3 cellular contexts compared by ENCODE assay signal in the genomic region with DNA sequence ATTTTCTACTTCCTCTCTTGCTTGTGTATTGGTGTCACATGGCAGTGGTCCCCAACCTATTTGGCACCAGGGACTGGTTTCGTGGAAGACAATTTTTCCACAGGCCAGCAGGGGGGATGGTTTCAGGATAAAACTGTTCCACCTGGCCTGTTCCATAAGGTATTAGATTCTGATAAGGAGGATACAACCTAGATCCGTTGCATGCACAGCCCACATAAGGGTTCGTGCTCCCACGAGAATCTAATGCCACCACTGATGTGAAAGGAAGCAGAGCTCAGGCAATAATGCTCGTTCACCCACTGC.
TF ChIP-seq lines count a peak whose summit lies in the region.

No MANE protein-coding gene starts in this region.

TF ChIP-seq in SK-N-SH treated with all-trans-retinoic acid at 6 μM for 48 hours, 23 proteins besides CTCF, POLR2A, EP300 and RAD21 (continues in another document):
- TF ChIP-seq SNAI2 (CRISPR knock-in tag; IDR thresholded peaks at IDR 0.05): no peak
- no peak for TF ChIP-seq ZFP3 (CRISPR knock-in tag; IDR thresholded peaks at IDR 0.05)
- TF ChIP-seq TOX (CRISPR knock-in tag; IDR thresholded peaks at IDR 0.05; ENCODE audit: borderline replicate concordance): no peak
- TF ChIP-seq ISL1 (CRISPR knock-in tag; IDR thresholded peaks at IDR 0.05): no peak
- TF ChIP-seq ZNF565 (CRISPR knock-in tag; conservative IDR thresholded peaks at IDR 0.05; ENCODE audit: low read depth): no peak
- TF ChIP-seq ZNF8 (CRISPR knock-in tag; IDR thresholded peaks at IDR 0.05): no peak
- TF ChIP-seq ESRRG (CRISPR knock-in tag; IDR thresholded peaks at IDR 0.05): no peak
- TF ChIP-seq ZFP30 (CRISPR knock-in tag; IDR thresholded peaks at IDR 0.05): no peak
- no peak for TF ChIP-seq ZNF70 (CRISPR knock-in tag; IDR thresholded peaks at IDR 0.05)
- no peak for TF ChIP-seq PATZ1 (CRISPR knock-in tag; IDR thresholded peaks at IDR 0.05; ENCODE audit: borderline replicate concordance)
- TF ChIP-seq TSHZ2 (CRISPR knock-in tag; IDR thresholded peaks at IDR 0.05): no peak
- no peak for TF ChIP-seq GLIS3 (CRISPR knock-in tag; IDR thresholded peaks at IDR 0.05)
- no peak for TF ChIP-seq OSR1 (CRISPR knock-in tag; IDR thresholded peaks at IDR 0.05)
- TF ChIP-seq ZC3H10 (CRISPR knock-in tag; IDR thresholded peaks at IDR 0.05): no peak

TF ChIP-seq in SK-N-SH, 30 proteins besides CTCF, POLR2A, EP300 and RAD21:
- TF ChIP-seq YY1 (IDR thresholded peaks at IDR 0.05; ENCODE audit: low read depth): no peak
- TF ChIP-seq, protein P1, sequence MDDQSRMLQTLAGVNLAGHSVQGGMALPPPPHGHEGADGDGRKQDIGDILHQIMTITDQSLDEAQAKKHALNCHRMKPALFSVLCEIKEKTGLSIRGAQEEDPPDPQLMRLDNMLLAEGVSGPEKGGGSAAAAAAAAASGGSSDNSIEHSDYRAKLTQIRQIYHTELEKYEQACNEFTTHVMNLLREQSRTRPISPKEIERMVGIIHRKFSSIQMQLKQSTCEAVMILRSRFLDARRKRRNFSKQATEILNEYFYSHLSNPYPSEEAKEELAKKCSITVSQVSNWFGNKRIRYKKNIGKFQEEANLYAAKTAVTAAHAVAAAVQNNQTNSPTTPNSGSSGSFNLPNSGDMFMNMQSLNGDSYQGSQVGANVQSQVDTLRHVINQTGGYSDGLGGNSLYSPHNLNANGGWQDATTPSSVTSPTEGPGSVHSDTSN (IDR thresholded peaks at IDR 0.05): no peak
- TF ChIP-seq MXI1 (IDR thresholded peaks at IDR 0.05; ENCODE audit: low read depth, low read length): no peak
- TF ChIP-seq TAF1 (IDR thresholded peaks at IDR 0.05; ENCODE audit: borderline replicate concordance, low read depth, low read length): no peak
TF ChIP-seq in SK-N-SH: peak in this region for 0.

TF ChIP-seq in HCT116, 20 proteins besides CTCF, POLR2A, EP300 and RAD21:
- TF ChIP-seq, protein P2, sequence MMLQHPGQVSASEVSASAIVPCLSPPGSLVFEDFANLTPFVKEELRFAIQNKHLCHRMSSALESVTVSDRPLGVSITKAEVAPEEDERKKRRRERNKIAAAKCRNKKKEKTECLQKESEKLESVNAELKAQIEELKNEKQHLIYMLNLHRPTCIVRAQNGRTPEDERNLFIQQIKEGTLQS (IDR thresholded peaks at IDR 0.05): no peak
- TF ChIP-seq EZH2 (IDR thresholded peaks at IDR 0.05) (no peak), ZBTB33 (IDR thresholded peaks at IDR 0.05; ENCODE audit: extremely low read depth, insufficient replicate concordance, low read length) (no peak), POLR2AphosphoS5 (IDR thresholded peaks at IDR 0.05; ENCODE audit: low read depth, low read length) (no peak), ZFX (IDR thresholded peaks at IDR 0.05) (no peak), YY1 (IDR thresholded peaks at IDR 0.05; ENCODE audit: extremely low read depth, insufficient replicate concordance, low read depth, low read length) (no peak), CBX3 (IDR thresholded peaks at IDR 0.05; ENCODE audit: low read depth) (no peak), SIN3A (IDR thresholded peaks at IDR 0.05; ENCODE audit: low read depth) (no peak), EGR1 (IDR thresholded peaks at IDR 0.05; ENCODE audit: low read depth) (no peak), FOSL1 (IDR thresholded peaks at IDR 0.05; ENCODE audit: low read depth) (no peak), ELF1 (IDR thresholded peaks at IDR 0.05; ENCODE audit: borderline replicate concordance, low read depth) (no peak)
TF ChIP-seq in HCT116: peak in this region for 0.
